In genomic region chr16:170088-170507, GRCh38 we compare ENCODE assay signal across 13 cellular contexts. TPM values are rescaled to one million over a fixed set of nuclear protein-coding genes. Genes with fewer than 3 reads are reported as not detected.
A peak's percentile ranks its signal among the peaks of the same experiment; 100 is the strongest.
DNase-seq lines count a peak whose midpoint lies in the region; ATAC-seq, FAIRE-seq and TF ChIP-seq lines count a peak whose summit lies in the region.
"Not testable (repeated sequence)": the region's sequence is repeated elsewhere in the genome, so short reads cannot be mapped to it uniquely, and the experiment has no call there.
"Had no signal": no experiment of that assay in that cellular context is flagged by ENCODE, and none has a peak within 500 bp of the region (broad histone marks: within the 10 kb centered on the region; RNA-seq: fewer than 3 reads in every experiment).

No MANE protein-coding gene starts in this region.

- peaks cover 37 to 44% of the 10 kb centered on the region in 2 experiments for H3K4me1 Mint-ChIP-seq in H9
- not testable (repeated sequence) for H3K4me1 Mint-ChIP-seq in nephron progenitor cell

- not testable (repeated sequence) for TF ChIP-seq EP300 in SK-N-SH (IDR thresholded peaks at IDR 0.05; ENCODE audit: borderline replicate concordance in 1 of 2, low read depth in 1 of 2, low read length in 1 of 2)

- FAIRE-seq in kidney (lab: Jason Lieb, UNC): not testable (repeated sequence)

- not testable (repeated sequence) for H3K23me2 ChIP-seq in H9 (ENCODE audit: insufficient read length, low read depth, low read length, poor library complexity, severe bottlenecking)

- not testable (repeated sequence) for H2BK12ac ChIP-seq in H9 (ENCODE audit: insufficient read length, low read depth, low read length)

- H3K4ac ChIP-seq in H9 (ENCODE audit: low read depth, low read length): not testable (repeated sequence)

- not testable (repeated sequence) for H2AFZ ChIP-seq in H9 (ENCODE audit: low read length); SK-N-SH (ENCODE audit: low read depth)

- not testable (repeated sequence) for H3K9me2 ChIP-seq in SK-N-SH

- not testable (repeated sequence) for H3K36me3 ChIP-seq in SK-N-SH (replicated peaks in 1 of 2; ENCODE audit: control insufficient read depth in 1 of 2, insufficient read depth in 2 of 2, low read length in 1 of 2); body of pancreas (replicated peaks in 1 of 2; ENCODE audit: insufficient read depth in 1 of 2, low read depth in 2 of 2); kidney (ENCODE audit: control insufficient read depth in 1 of 2, insufficient read depth in 2 of 2, low read length in 2 of 2)

- H3K79me2 ChIP-seq in H9 (ENCODE audit: insufficient read depth, low read length); SK-N-SH (ENCODE audit: insufficient read depth): not testable (repeated sequence)

- H3K9ac ChIP-seq in H9 (ENCODE audit: extremely low read depth, insufficient read length, low read length); SK-N-SH; kidney (ENCODE audit: low read length in 2 of 2): not testable (repeated sequence)

- TF ChIP-seq POLR2A in body of pancreas (IDR thresholded peaks at IDR 0.05): not testable (repeated sequence)

- H2BK120ac ChIP-seq in H9 (ENCODE audit: low read depth, low read length, poor library complexity, severe bottlenecking): not testable (repeated sequence)

- not testable (repeated sequence) for H3K4me1 ChIP-seq in H9 (ENCODE audit: insufficient read depth, low read length); kidney (ENCODE audit: control insufficient read depth in 1 of 2, insufficient read depth in 1 of 2, low read depth in 1 of 2, low read length in 2 of 2)
- peaks cover 0 to 12% of the 10 kb centered on the region in 2 experiments; a peak in 1 of 4 replicates for H3K4me1 ChIP-seq in SK-N-SH (ENCODE audit: control insufficient read depth in 1 of 2, insufficient read depth in 2 of 2, low read depth in 1 of 2, low read length in 1 of 2)
- peaks cover 16% of the 10 kb centered on the region for H3K4me1 ChIP-seq in body of pancreas

- H3K23ac ChIP-seq in H9 (ENCODE audit: insufficient read length, low read depth, low read length): not testable (repeated sequence)

- TF ChIP-seq CTCF in H9 (conservative IDR thresholded peaks at IDR 0.05); SK-N-SH (IDR thresholded peaks at IDR 0.05); body of pancreas (IDR thresholded peaks at IDR 0.05); fibroblast of pulmonary artery (IDR thresholded peaks at IDR 0.05; ENCODE audit: low read length, missing control alignments); kidney (IDR thresholded peaks at IDR 0.05; ENCODE audit: borderline replicate concordance, extremely low read depth, insufficient read depth); nephron progenitor cell (IDR thresholded peaks at IDR 0.05): not testable (repeated sequence)

- H3K27me3 ChIP-seq in H9 (ENCODE audit: insufficient read depth, low read length): peaks cover 56% of the 10 kb centered on the region
- H3K27me3 ChIP-seq in SK-N-SH (ENCODE audit: insufficient read depth): peaks cover 33% of the 10 kb centered on the region
- peaks cover 0 to 36% of the 10 kb centered on the region in 2 donors for H3K27me3 ChIP-seq in body of pancreas

- H2AK5ac ChIP-seq in H9 (ENCODE audit: insufficient read length, low read length): not testable (repeated sequence)

- not testable (repeated sequence) for H3F3A ChIP-seq in SK-N-SH (replicated peaks; ENCODE audit: insufficient read depth)

- H2BK15ac ChIP-seq in H9 (ENCODE audit: low read depth, low read length): not testable (repeated sequence)

- H3K14ac ChIP-seq in H9 (ENCODE audit: insufficient read depth, low read length): not testable (repeated sequence)

- H4K8ac ChIP-seq in H9 (replicated peaks; ENCODE audit: insufficient read length, low read depth, low read length): not testable (repeated sequence)

- H3K27me3 Mint-ChIP-seq in H9 (ENCODE audit: low read depth) (peaks cover 88% of the 10 kb centered on the region), nephron progenitor cell (ENCODE audit: low read depth, poor library complexity) (peaks cover 92% of the 10 kb centered on the region)

- peak overlapping the region in 1 of 2 experiments; percentile 62; a peak in 2 of 5 replicates for H3K4me3 Mint-ChIP-seq in H9
- not testable (repeated sequence) for H3K4me3 Mint-ChIP-seq in nephron progenitor cell

- H3K36me3 Mint-ChIP-seq in H9 (ENCODE audit: insufficient read depth in 1 of 3, low read depth in 3 of 3); nephron progenitor cell (ENCODE audit: low read depth): not testable (repeated sequence)

- H2BK20ac ChIP-seq in H9 (ENCODE audit: low read depth, low read length, poor library complexity, severe bottlenecking): not testable (repeated sequence)

- not testable (repeated sequence) for H3T11ph ChIP-seq in H9 (ENCODE audit: low read length)

- CTCF ChIA-PET in SK-N-SH (lab: Yijun Ruan, JAX): interaction anchor here (1.4 to 2.7 kb wide), 4 partner anchors 10 to 63 kb away, joined by 5 to 28 read pairs (median 12); partner anchors contain the start of gene HBQ1

- peaks cover 4 to 10% of the 10 kb centered on the region in 2 experiments; a peak in 2 of 5 replicates for H3K9me3 Mint-ChIP-seq in H9
- not testable (repeated sequence) for H3K9me3 Mint-ChIP-seq in nephron progenitor cell

- H4K5ac ChIP-seq in H9 (ENCODE audit: insufficient read length, low read depth, low read length): not testable (repeated sequence)

- intact Hi-C loops in body of pancreas (cut with DNase I); kidney (cut with DNase I): not testable (repeated sequence)

- POLR2A ChIA-PET in SK-N-SH (lab: Yijun Ruan, JAX): not testable (repeated sequence)

- TF ChIP-seq RAD21 in SK-N-SH (IDR thresholded peaks at IDR 0.05; ENCODE audit: low read length): not testable (repeated sequence)

- H4K91ac ChIP-seq in H9 (ENCODE audit: insufficient read length, low read depth, low read length): not testable (repeated sequence)

- not testable (repeated sequence) for H3K18ac ChIP-seq in H9 (ENCODE audit: insufficient read length, low read depth, low read length)

- H4K20me1 ChIP-seq in H9 (ENCODE audit: control insufficient read depth, insufficient read depth, insufficient read length); SK-N-SH (ENCODE audit: insufficient read depth): not testable (repeated sequence)

- H3K4me3 ChIP-seq in SK-N-SH (ENCODE audit: low read depth in 2 of 2, low read length in 1 of 2); body of pancreas; fibroblast of pulmonary artery (replicated peaks; ENCODE audit: low read depth, low read length); kidney (ENCODE audit: low read length in 2 of 2): not testable (repeated sequence)

- not testable (repeated sequence) for H3K4me2 ChIP-seq in H9 (ENCODE audit: insufficient read depth, insufficient read length, low read length); SK-N-SH

- H3K9me3 ChIP-seq in H9 (ENCODE audit: control insufficient read depth, low read depth, low read length); SK-N-SH; body of pancreas; kidney (ENCODE audit: control insufficient read depth in 1 of 2, low read length in 2 of 2): not testable (repeated sequence)

- not testable (repeated sequence) for H3K27ac ChIP-seq in H9 (ENCODE audit: insufficient read length, low read depth, low read length); SK-N-SH (ENCODE audit: low read depth in 2 of 2, low read length in 1 of 2); body of pancreas; kidney (ENCODE audit: low read depth in 2 of 2, low read length in 2 of 2)

- not testable (repeated sequence) for H3K56ac ChIP-seq in H9 (ENCODE audit: insufficient read length, low read depth, low read length)

- peak; percentile 59 for DNase-seq in H9
- peak; percentile 30 for DNase-seq in MV-4-11 (lab: John Stamatoyannopoulos, UW)
- DNase-seq in SK-N-SH: not testable (repeated sequence)
- DNase-seq in body of pancreas: peak; percentile 49 to 67 (median 60)
- peak; percentile 40 for DNase-seq in fibroblast of pulmonary artery (ENCODE audit: low read depth)
- peak; percentile 68 for DNase-seq in kidney
- DNase-seq in nephron progenitor cell: peak; percentile 46

- not testable (repeated sequence) for H2BK5ac ChIP-seq in H9 (ENCODE audit: insufficient read length, low read length)

- not testable (repeated sequence) for H3K79me1 ChIP-seq in H9 (ENCODE audit: insufficient read depth, low read depth, low read length, poor library complexity, severe bottlenecking)

- peak; percentile 60 for ATAC-seq in body of pancreas

- not testable (repeated sequence) for H3K27ac Mint-ChIP-seq in H9, nephron progenitor cell

- no CpG with 5 or more reads among the region's 5 CpGs for WGBS in H9 (ENCODE audit: extremely low coverage, insufficient read length, low lambda C conversion rate)
- WGBS in SK-N-SH (ENCODE audit: low lambda C conversion rate): 14% methylated on average over 4 of the region's 5 CpGs
- 1% methylated on average over 5 of the region's 5 CpGs for WGBS in body of pancreas, 2 donors

RNA-seq across cellular contexts. Expression of gene HBA2, which starts 2.6 kb away (rescaled TPM):
- total RNA-seq in H9 (2021): 4.3 TPM in 1 of 2 replicates, not detected in the other
- not detected in 2 replicates for polyA plus RNA-seq in SK-N-SH (2012; rRNA removed)
- polyA plus RNA-seq in SK-N-SH (2012; cell fraction: cytosol; rRNA removed): not detected in 2 replicates
- polyA plus RNA-seq in SK-N-SH (2012; cell fraction: nucleus; rRNA removed): not detected in 2 replicates
- total RNA-seq in body of pancreas: 10 to 100 TPM in 1 of 2 donors, 1 to 10 TPM in 1; 6.0 to 23.4 TPM
- total RNA-seq in kidney: 33.9 TPM
- 11.1 TPM for polyA plus RNA-seq in kidney (ENCODE audit: insufficient read depth, low read depth, low replicate concordance)
- total RNA-seq: activated CD4-positive, alpha-beta T cell treated with anti-CD3 and anti-CD28 coated beads, Interleukin-2, amount 10 ng/mL, durations not matched to agents 24 days and 14 days; activated CD8-positive, alpha-beta memory T cell treated with anti-CD3 and anti-CD28 coated beads, Interleukin-2, amount 10 ng/mL, durations not matched to agents 7 days and 5 days; activated naive CD4-positive, alpha-beta T cell treated with anti-CD3 and anti-CD28 coated beads, Interleukin-2, amount 50 U/mL, for 72 hours had no signal

RNA-seq across cellular contexts. Expression of gene HBM, which starts 4.3 kb away (rescaled TPM):
- not detected in 2 replicates for total RNA-seq in H9 (2021)
- polyA plus RNA-seq in SK-N-SH (2012; rRNA removed): not detected in 2 replicates
- not detected in 2 replicates for polyA plus RNA-seq in SK-N-SH (2012; cell fraction: cytosol; rRNA removed)
- polyA plus RNA-seq in SK-N-SH (2012; cell fraction: nucleus; rRNA removed): not detected in 2 replicates
- not detected for total RNA-seq in body of pancreas
- not detected for total RNA-seq in kidney
- not detected for polyA plus RNA-seq in kidney (ENCODE audit: insufficient read depth, low read depth, low replicate concordance)
- total RNA-seq: activated CD4-positive, alpha-beta T cell treated with anti-CD3 and anti-CD28 coated beads, Interleukin-2, amount 10 ng/mL, durations not matched to agents 24 days and 14 days; activated CD8-positive, alpha-beta memory T cell treated with anti-CD3 and anti-CD28 coated beads, Interleukin-2, amount 10 ng/mL, durations not matched to agents 7 days and 5 days; activated naive CD4-positive, alpha-beta T cell treated with anti-CD3 and anti-CD28 coated beads, Interleukin-2, amount 50 U/mL, for 72 hours; activated T-helper 1 cell treated with anti-CD3 and anti-CD28 coated beads, Interleukin-12 subunit alpha, Interleukin-12 subunit beta, Interleukin-2, Interleukin-4 antibody, amounts not matched to agents 30 ng/mL and 10 ng/mL and 1 ng/mL, durations not matched to agents 14 hours and 24 hours and 36 hours; H4; ureter had no signal

RNA-seq across cellular contexts. Expression of gene HBA1, which starts 6.4 kb away (rescaled TPM):
- total RNA-seq in H9 (2021) (2.0 and 7.2 TPM in 2 replicates), body of pancreas (not detected), kidney (41.1 TPM)
- polyA plus RNA-seq in SK-N-SH (2012; rRNA removed) (not detected in 2 replicates), kidney (ENCODE audit: insufficient read depth, low read depth, low replicate concordance) (2.6 TPM)
- not detected in 2 replicates for polyA plus RNA-seq in SK-N-SH (2012; cell fraction: cytosol; rRNA removed)
- polyA plus RNA-seq in SK-N-SH (2012; cell fraction: nucleus; rRNA removed): not detected in 2 replicates
- total RNA-seq: activated CD4-positive, alpha-beta T cell treated with anti-CD3 and anti-CD28 coated beads, Interleukin-2, amount 10 ng/mL, durations not matched to agents 24 days and 14 days; activated CD8-positive, alpha-beta memory T cell treated with anti-CD3 and anti-CD28 coated beads, Interleukin-2, amount 10 ng/mL, durations not matched to agents 7 days and 5 days; activated naive CD4-positive, alpha-beta T cell treated with anti-CD3 and anti-CD28 coated beads, Interleukin-2, amount 50 U/mL, for 72 hours; activated T-helper 1 cell treated with anti-CD3 and anti-CD28 coated beads, Interleukin-12 subunit alpha, Interleukin-12 subunit beta, Interleukin-2, Interleukin-4 antibody, amounts not matched to agents 30 ng/mL and 10 ng/mL and 1 ng/mL, durations not matched to agents 14 hours and 24 hours and 36 hours; H4 had no signal

RNA-seq across cellular contexts. Expression of gene HBQ1, which starts 10.2 kb away (rescaled TPM):
- 3.5 and 4.4 TPM in 2 replicates for total RNA-seq in H9 (2021)
- polyA plus RNA-seq in SK-N-SH (2012; rRNA removed): 2.7 and 5.2 TPM in 2 replicates
- 1.9 and 2.5 TPM in 2 replicates for polyA plus RNA-seq in SK-N-SH (2012; cell fraction: cytosol; rRNA removed)
- polyA plus RNA-seq in SK-N-SH (2012; cell fraction: nucleus; rRNA removed): 3.3 and 8.4 TPM in 2 replicates
- not detected for total RNA-seq in body of pancreas
- total RNA-seq in kidney: not detected
- polyA plus RNA-seq in kidney (ENCODE audit: insufficient read depth, low read depth, low replicate concordance): not detected
- total RNA-seq: activated CD8-positive, alpha-beta memory T cell treated with anti-CD3 and anti-CD28 coated beads, Interleukin-2, amount 10 ng/mL, durations not matched to agents 7 days and 5 days; H4; ureter had no signal

RNA-seq across cellular contexts. Expression of gene HBZ, which starts 17.7 kb away (rescaled TPM):
- total RNA-seq in H9 (2021) (not detected in 2 replicates), body of pancreas (not detected), kidney (not detected)
- polyA plus RNA-seq in SK-N-SH (2012; rRNA removed) (not detected in 2 replicates), kidney (ENCODE audit: insufficient read depth, low read depth, low replicate concordance) (not detected)
- polyA plus RNA-seq in SK-N-SH (2012; cell fraction: cytosol; rRNA removed): not detected in 2 replicates
- not detected in 2 replicates for polyA plus RNA-seq in SK-N-SH (2012; cell fraction: nucleus; rRNA removed)
- total RNA-seq: activated CD4-positive, alpha-beta T cell treated with anti-CD3 and anti-CD28 coated beads, Interleukin-2, amount 10 ng/mL, durations not matched to agents 24 days and 14 days; activated CD8-positive, alpha-beta memory T cell treated with anti-CD3 and anti-CD28 coated beads, Interleukin-2, amount 10 ng/mL, durations not matched to agents 7 days and 5 days; activated naive CD4-positive, alpha-beta T cell treated with anti-CD3 and anti-CD28 coated beads, Interleukin-2, amount 50 U/mL, for 72 hours; activated T-helper 1 cell treated with anti-CD3 and anti-CD28 coated beads, Interleukin-12 subunit alpha, Interleukin-12 subunit beta, Interleukin-2, Interleukin-4 antibody, amounts not matched to agents 30 ng/mL and 10 ng/mL and 1 ng/mL, durations not matched to agents 14 hours and 24 hours and 36 hours; H4; ureter had no signal
